8 cellular contexts compared by ENCODE assay signal in genomic region chr11:9313648-9314290, GRCh38. TPM values are rescaled to one million over a fixed set of nuclear protein-coding genes. Genes with fewer than 3 reads are reported as not detected.
A peak's percentile ranks its signal among the peaks of the same experiment; 100 is the strongest.
DNase-seq lines count a peak whose midpoint lies in the region; ATAC-seq and TF ChIP-seq lines count a peak whose summit lies in the region.

No MANE protein-coding gene starts in this region.

- DNase-seq in activated CD4-positive, alpha-beta T cell treated with anti-CD3 and anti-CD28 coated beads for 1 hour = peak; percentile 10
- DNase-seq in activated CD4-positive, alpha-beta T cell treated with anti-CD3 and anti-CD28 coated beads, Interleukin-2, amount 50 U/mL, for 1 hour = no peak
- DNase-seq in RKO (ENCODE audit: low spot score) (peak; percentile 46), cerebellar cortex (ENCODE audit: low spot score) (peak; percentile 40), left lung (no peak), NCI-H510A treated with DMSO at 0.1 percent for 48 hours (lab: John Stamatoyannopoulos, UW) (no peak)

- ATAC-seq in HG02840 (IDR thresholded peaks at IDR 0.05; ENCODE audit: low FRiP score, unreplicated experiment) = peak; percentile 14
- peak; percentile 27 for ATAC-seq in left lung
- ATAC-seq in stimulated activated memory B cell treated with anti-CD40 and anti-IgM and Interleukin-4, amounts not matched to agents 10 μg/mL and 1 μg/mL and 100 μg/mL, for 72 hours = peak; percentile 5

- peak overlapping the region; percentile 96 for H3K27ac Mint-ChIP-seq in stimulated activated memory B cell treated with anti-CD40 and anti-IgM and Interleukin-4, amounts not matched to agents 10 μg/mL and 1 μg/mL and 100 μg/mL, for 72 hours

- peaks cover 7% of the 10 kb centered on the region for H3K36me3 Mint-ChIP-seq in stimulated activated memory B cell treated with anti-CD40 and anti-IgM and Interleukin-4, amounts not matched to agents 10 μg/mL and 1 μg/mL and 100 μg/mL, for 72 hours

- peak overlapping the region; percentile 91 for H3K4me3 ChIP-seq in left lung

- TF ChIP-seq CTCF in left lung (IDR thresholded peaks at IDR 0.05) = no peak

- H3K27me3 ChIP-seq in left lung = no peaks in the 10 kb centered on the region

- intact Hi-C loops in left lung (cut with DNase I) = no loop called here

- H3K9me3 ChIP-seq in left lung = no peaks in the 10 kb centered on the region

- peaks cover 36% of the 10 kb centered on the region for H3K4me1 Mint-ChIP-seq in stimulated activated memory B cell treated with anti-CD40 and anti-IgM and Interleukin-4, amounts not matched to agents 10 μg/mL and 1 μg/mL and 100 μg/mL, for 72 hours

- H3K4me3 Mint-ChIP-seq in stimulated activated memory B cell treated with anti-CD40 and anti-IgM and Interleukin-4, amounts not matched to agents 10 μg/mL and 1 μg/mL and 100 μg/mL, for 72 hours = peak overlapping the region; percentile 98

- H3K27me3 Mint-ChIP-seq in stimulated activated memory B cell treated with anti-CD40 and anti-IgM and Interleukin-4, amounts not matched to agents 10 μg/mL and 1 μg/mL and 100 μg/mL, for 72 hours = peaks cover 9% of the 10 kb centered on the region

- no peaks in the 10 kb centered on the region for H3K36me3 ChIP-seq in left lung

- no peaks in the 10 kb centered on the region for H3K9me3 Mint-ChIP-seq in stimulated activated memory B cell treated with anti-CD40 and anti-IgM and Interleukin-4, amounts not matched to agents 10 μg/mL and 1 μg/mL and 100 μg/mL, for 72 hours

- H3K27ac ChIP-seq in left lung = peak overlapping the region; percentile 82 to 91

- H3K4me1 ChIP-seq in left lung = peaks cover 5 to 52% of the 10 kb centered on the region in 2 donors

RNA-seq across cellular contexts. Expression of gene TMEM41B, which starts 0.6 kb away (rescaled TPM):
- total RNA-seq in left lung = 10 to 100 TPM; 71.9 to 77.1 TPM

RNA-seq across cellular contexts. Expression of gene DENND5A, which starts 48.6 kb away (rescaled TPM):
- 10 to 100 TPM; 65.7 to 99.8 TPM for total RNA-seq in left lung

Comparison
In these comparisons a context has a peak if more than half of its experiments do, and no peak if none do; other contexts are left out.
1. DNase-seq: peak in activated CD4-positive, alpha-beta T cell treated with anti-CD3 and anti-CD28 coated beads for 1 hour (single experiment), RKO (single experiment) and cerebellar cortex (single experiment); none in activated CD4-positive, alpha-beta T cell treated with anti-CD3 and anti-CD28 coated beads, Interleukin-2, amount 50 U/mL, for 1 hour (single experiment), left lung (0 of 2) and NCI-H510A treated with DMSO at 0.1 percent for 48 hours (single experiment).
2. Peak in every context shown above with its lines, with median percentiles within 50 percentile points of each other: ATAC-seq.